25 cellular contexts compared by ENCODE assay signal in genomic region chr10:7069706-7070105, GRCh38.
"Had no signal": no experiment of that assay in that cellular context is flagged by ENCODE, and none has a peak within 500 bp of the region (broad histone marks: within the 10 kb centered on the region; RNA-seq: fewer than 3 reads in every experiment).

No MANE protein-coding gene starts in this region.

- H3K4me3 ChIP-seq: stomach, suprapubic skin, testis, thoracic aorta, thyroid gland, tibial artery, tibial nerve, transverse colon, upper lobe of left lung, upper lobe of right lung, uterus, vagina had no signal

- H3K9me3 ChIP-seq: stomach, suprapubic skin, testis, thoracic aorta, thyroid gland, transverse colon, upper lobe of left lung, upper lobe of right lung, uterus, vagina had no signal

- ATAC-seq: stimulated activated effector memory CD8-positive, alpha-beta T cell treated with anti-CD3 and anti-CD28 coated beads, Interleukin-12 subunit alpha, Interleukin-12 subunit beta, amount 100 ng/mL, for 72 hours; stimulated activated memory B cell treated with anti-CD40 and anti-IgM and Interleukin-4, amounts not matched to agents 10 μg/mL and 1 μg/mL and 100 μg/mL, for 72 hours; stimulated activated naive B cell treated with anti-CD40 and anti-IgM and Interleukin-4, amounts not matched to agents 10 μg/mL and 1 μg/mL and 100 μg/mL, for 72 hours; stimulated activated naive CD8-positive, alpha-beta T cell treated with anti-CD3 and anti-CD28 coated beads, Interleukin-15, amount 100 ng/mL, for 72 hours; stimulated activated naive CD8-positive, alpha-beta T cell treated with anti-CD3 and anti-CD28 coated beads, Interleukin-15, Interleukin-2, amounts not matched to agents 100 U/mL and 50 U/mL, for 24 hours; upper lobe of right lung had no signal

- H3K36me3 ChIP-seq: stomach, suprapubic skin, thoracic aorta, thyroid gland, tibial artery, tibial nerve, transverse colon, upper lobe of left lung, upper lobe of right lung, uterus, vagina had no signal

- H3K27me3 ChIP-seq: stomach, suprapubic skin, testis, thyroid gland, tibial artery, tibial nerve, transverse colon, upper lobe of left lung, upper lobe of right lung, uterus, vagina had no signal

- DNase-seq: stimulated activated CD4-positive, alpha-beta T cell treated with anti-CD3 and anti-CD28 coated beads, Interleukin-2, amount 100 ng/mL, for 48 hours; stimulated activated CD4-positive, alpha-beta T cell treated with anti-CD3 and anti-CD28 coated beads, Interleukin-4, amount 100 ng/mL, for 1 hour; stimulated activated CD4-positive, alpha-beta T cell treated with anti-CD3 and anti-CD28 coated beads, Interleukin-4, amount 100 ng/mL, for 24 hours; stimulated activated CD4-positive, alpha-beta T cell treated with anti-CD3 and anti-CD28 coated beads, Interleukin-4, amount 100 ng/mL, for 4 hours; stimulated activated CD8-positive, alpha-beta memory T cell treated with anti-CD3 and anti-CD28 coated beads, Interleukin-4, amount 100 ng/mL, for 48 hours; stimulated activated naive B cell treated with anti-CD40 and anti-IgM and Interleukin-4, amounts not matched to agents 10 μg/mL and 1 μg/mL and 100 μg/mL, for 72 hours; stimulated activated naive CD4-positive, alpha-beta T cell; stimulated activated naive CD4-positive, alpha-beta T cell treated with Interleukin-2 at 50 U/mL for 16 hours; stimulated activated naive CD8-positive, alpha-beta T cell treated with anti-CD3 and anti-CD28 coated beads, Interleukin-15, amount 100 ng/mL, for 72 hours; stimulated activated naive CD8-positive, alpha-beta T cell treated with anti-CD3 and anti-CD28 coated beads, Interleukin-15, Interleukin-2, amounts not matched to agents 100 U/mL and 50 U/mL, for 24 hours; stomach; substantia nigra; testis; thyroid gland; tibial artery; transverse colon; upper lobe of left lung; upper lobe of right lung; uterus had no signal

- H3K4me1 ChIP-seq: stomach, suprapubic skin, testis, thyroid gland, tibial artery, transverse colon, upper lobe of left lung, upper lobe of right lung, uterus, vagina had no signal

- H3K27ac ChIP-seq: stomach, suprapubic skin, testis, thoracic aorta, thyroid gland, tibial artery, tibial nerve, transverse colon, upper lobe of left lung, upper lobe of right lung, uterus, vagina had no signal
